In the genomic region with DNA sequence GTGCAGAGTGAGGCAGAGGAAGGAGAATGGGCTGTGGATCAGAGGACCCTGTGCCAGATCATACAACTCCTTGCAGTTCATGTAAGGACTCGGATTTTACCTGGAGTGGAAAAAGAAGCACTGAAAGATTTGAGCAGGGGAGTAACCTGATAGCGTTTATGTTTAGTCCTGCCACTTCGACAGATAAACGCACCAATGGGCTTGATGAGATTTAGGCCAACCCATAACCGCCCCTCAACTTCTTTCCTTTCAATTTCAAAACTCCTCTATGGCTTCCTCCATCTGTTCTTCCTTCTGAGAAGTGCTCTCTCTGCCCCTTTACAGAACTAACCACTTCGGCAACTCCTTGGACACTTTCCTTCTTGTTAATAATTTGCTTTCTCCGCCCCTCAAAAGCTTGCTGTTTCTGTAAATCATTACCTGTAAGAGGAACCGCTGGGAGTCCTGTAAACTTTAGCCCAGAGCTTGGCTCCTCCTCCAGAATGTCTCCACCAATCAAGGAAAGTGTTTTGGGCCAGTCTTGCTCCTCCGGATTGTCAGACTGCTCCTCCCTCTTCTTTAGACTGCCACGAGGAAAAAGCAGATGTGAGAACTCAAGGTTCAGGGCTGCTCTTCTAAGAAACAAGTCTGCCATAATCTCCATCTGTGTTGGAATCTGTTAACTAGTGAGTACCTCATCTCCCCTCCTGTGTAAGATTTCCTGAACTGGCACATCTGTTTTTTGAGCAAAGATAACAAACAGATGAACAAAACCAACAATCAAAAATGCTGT, we compare ENCODE assay signal across 1 cellular context.
TF ChIP-seq lines count a peak whose summit lies in the region.

A gene with protein sequence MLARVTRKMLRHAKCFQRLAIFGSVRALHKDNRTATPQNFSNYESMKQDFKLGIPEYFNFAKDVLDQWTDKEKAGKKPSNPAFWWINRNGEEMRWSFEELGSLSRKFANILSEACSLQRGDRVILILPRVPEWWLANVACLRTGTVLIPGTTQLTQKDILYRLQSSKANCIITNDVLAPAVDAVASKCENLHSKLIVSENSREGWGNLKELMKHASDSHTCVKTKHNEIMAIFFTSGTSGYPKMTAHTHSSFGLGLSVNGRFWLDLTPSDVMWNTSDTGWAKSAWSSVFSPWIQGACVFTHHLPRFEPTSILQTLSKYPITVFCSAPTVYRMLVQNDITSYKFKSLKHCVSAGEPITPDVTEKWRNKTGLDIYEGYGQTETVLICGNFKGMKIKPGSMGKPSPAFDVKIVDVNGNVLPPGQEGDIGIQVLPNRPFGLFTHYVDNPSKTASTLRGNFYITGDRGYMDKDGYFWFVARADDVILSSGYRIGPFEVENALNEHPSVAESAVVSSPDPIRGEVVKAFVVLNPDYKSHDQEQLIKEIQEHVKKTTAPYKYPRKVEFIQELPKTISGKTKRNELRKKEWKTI (plus strand): TSS at position 554 of the 772 bp plus-strand sequence. CDS start 6,021 bp downstream, outside the sequence.

TF ChIP-seq in K562, 482 proteins besides CTCF, POLR2A, EP300 and RAD21 (continues in another document):
- no peak for TF ChIP-seq KLF1 (tag; IDR thresholded peaks at IDR 0.05)
- TF ChIP-seq GTF2A2 (tag; IDR thresholded peaks at IDR 0.05) = no peak
- TF ChIP-seq, protein P1, sequence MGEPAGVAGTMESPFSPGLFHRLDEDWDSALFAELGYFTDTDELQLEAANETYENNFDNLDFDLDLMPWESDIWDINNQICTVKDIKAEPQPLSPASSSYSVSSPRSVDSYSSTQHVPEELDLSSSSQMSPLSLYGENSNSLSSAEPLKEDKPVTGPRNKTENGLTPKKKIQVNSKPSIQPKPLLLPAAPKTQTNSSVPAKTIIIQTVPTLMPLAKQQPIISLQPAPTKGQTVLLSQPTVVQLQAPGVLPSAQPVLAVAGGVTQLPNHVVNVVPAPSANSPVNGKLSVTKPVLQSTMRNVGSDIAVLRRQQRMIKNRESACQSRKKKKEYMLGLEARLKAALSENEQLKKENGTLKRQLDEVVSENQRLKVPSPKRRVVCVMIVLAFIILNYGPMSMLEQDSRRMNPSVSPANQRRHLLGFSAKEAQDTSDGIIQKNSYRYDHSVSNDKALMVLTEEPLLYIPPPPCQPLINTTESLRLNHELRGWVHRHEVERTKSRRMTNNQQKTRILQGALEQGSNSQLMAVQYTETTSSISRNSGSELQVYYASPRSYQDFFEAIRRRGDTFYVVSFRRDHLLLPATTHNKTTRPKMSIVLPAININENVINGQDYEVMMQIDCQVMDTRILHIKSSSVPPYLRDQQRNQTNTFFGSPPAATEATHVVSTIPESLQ (CRISPR knock-in tag; IDR thresholded peaks at IDR 0.05) = no peak
- TF ChIP-seq, protein P2, sequence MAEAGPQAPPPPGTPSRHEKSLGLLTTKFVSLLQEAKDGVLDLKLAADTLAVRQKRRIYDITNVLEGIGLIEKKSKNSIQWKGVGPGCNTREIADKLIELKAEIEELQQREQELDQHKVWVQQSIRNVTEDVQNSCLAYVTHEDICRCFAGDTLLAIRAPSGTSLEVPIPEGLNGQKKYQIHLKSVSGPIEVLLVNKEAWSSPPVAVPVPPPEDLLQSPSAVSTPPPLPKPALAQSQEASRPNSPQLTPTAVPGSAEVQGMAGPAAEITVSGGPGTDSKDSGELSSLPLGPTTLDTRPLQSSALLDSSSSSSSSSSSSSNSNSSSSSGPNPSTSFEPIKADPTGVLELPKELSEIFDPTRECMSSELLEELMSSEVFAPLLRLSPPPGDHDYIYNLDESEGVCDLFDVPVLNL (CRISPR knock-in tag; IDR thresholded peaks at IDR 0.05; ENCODE audit: low read depth) = no peak
- peak in 1 of 2 experiments; percentile 34; a peak in 1 of 4 replicates for TF ChIP-seq RCOR1 (IDR thresholded peaks at IDR 0.05; ENCODE audit: borderline replicate concordance in 1 of 2, low read depth in 2 of 2, low read length in 2 of 2)
- TF ChIP-seq, protein P3, sequence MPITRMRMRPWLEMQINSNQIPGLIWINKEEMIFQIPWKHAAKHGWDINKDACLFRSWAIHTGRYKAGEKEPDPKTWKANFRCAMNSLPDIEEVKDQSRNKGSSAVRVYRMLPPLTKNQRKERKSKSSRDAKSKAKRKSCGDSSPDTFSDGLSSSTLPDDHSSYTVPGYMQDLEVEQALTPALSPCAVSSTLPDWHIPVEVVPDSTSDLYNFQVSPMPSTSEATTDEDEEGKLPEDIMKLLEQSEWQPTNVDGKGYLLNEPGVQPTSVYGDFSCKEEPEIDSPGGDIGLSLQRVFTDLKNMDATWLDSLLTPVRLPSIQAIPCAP (CRISPR knock-in tag; IDR thresholded peaks at IDR 0.05; ENCODE audit: borderline replicate concordance) = no peak
- TF ChIP-seq, protein P4, sequence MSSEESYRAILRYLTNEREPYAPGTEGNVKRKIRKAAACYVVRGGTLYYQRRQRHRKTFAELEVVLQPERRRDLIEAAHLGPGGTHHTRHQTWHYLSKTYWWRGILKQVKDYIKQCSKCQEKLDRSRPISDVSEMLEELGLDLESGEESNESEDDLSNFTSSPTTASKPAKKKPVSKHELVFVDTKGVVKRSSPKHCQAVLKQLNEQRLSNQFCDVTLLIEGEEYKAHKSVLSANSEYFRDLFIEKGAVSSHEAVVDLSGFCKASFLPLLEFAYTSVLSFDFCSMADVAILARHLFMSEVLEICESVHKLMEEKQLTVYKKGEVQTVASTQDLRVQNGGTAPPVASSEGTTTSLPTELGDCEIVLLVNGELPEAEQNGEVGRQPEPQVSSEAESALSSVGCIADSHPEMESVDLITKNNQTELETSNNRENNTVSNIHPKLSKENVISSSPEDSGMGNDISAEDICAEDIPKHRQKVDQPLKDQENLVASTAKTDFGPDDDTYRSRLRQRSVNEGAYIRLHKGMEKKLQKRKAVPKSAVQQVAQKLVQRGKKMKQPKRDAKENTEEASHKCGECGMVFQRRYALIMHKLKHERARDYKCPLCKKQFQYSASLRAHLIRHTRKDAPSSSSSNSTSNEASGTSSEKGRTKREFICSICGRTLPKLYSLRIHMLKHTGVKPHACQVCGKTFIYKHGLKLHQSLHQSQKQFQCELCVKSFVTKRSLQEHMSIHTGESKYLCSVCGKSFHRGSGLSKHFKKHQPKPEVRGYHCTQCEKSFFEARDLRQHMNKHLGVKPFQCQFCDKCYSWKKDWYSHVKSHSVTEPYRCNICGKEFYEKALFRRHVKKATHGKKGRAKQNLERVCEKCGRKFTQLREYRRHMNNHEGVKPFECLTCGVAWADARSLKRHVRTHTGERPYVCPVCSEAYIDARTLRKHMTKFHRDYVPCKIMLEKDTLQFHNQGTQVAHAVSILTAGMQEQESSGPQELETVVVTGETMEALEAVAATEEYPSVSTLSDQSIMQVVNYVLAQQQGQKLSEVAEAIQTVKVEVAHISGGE (CRISPR knock-in tag; IDR thresholded peaks at IDR 0.05) = no peak
- TF ChIP-seq FOXJ3 (CRISPR knock-in tag; IDR thresholded peaks at IDR 0.05) = no peak
- TF ChIP-seq, protein P5, sequence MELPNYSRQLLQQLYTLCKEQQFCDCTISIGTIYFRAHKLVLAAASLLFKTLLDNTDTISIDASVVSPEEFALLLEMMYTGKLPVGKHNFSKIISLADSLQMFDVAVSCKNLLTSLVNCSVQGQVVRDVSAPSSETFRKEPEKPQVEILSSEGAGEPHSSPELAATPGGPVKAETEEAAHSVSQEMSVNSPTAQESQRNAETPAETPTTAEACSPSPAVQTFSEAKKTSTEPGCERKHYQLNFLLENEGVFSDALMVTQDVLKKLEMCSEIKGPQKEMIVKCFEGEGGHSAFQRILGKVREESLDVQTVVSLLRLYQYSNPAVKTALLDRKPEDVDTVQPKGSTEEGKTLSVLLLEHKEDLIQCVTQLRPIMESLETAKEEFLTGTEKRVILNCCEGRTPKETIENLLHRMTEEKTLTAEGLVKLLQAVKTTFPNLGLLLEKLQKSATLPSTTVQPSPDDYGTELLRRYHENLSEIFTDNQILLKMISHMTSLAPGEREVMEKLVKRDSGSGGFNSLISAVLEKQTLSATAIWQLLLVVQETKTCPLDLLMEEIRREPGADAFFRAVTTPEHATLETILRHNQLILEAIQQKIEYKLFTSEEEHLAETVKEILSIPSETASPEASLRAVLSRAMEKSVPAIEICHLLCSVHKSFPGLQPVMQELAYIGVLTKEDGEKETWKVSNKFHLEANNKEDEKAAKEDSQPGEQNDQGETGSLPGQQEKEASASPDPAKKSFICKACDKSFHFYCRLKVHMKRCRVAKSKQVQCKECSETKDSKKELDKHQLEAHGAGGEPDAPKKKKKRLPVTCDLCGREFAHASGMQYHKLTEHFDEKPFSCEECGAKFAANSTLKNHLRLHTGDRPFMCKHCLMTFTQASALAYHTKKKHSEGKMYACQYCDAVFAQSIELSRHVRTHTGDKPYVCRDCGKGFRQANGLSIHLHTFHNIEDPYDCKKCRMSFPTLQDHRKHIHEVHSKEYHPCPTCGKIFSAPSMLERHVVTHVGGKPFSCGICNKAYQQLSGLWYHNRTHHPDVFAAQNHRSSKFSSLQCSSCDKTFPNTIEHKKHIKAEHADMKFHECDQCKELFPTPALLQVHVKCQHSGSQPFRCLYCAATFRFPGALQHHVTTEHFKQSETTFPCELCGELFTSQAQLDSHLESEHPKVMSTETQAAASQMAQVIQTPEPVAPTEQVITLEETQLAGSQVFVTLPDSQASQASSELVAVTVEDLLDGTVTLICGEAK (IDR thresholded peaks at IDR 0.05) = no peak
- TF ChIP-seq, protein P5 (CRISPR knock-in tag; IDR thresholded peaks at IDR 0.05) = no peak
- no peak for TF ChIP-seq MXI1 (IDR thresholded peaks at IDR 0.05; ENCODE audit: low read depth, low read length)
- TF ChIP-seq, protein P6, sequence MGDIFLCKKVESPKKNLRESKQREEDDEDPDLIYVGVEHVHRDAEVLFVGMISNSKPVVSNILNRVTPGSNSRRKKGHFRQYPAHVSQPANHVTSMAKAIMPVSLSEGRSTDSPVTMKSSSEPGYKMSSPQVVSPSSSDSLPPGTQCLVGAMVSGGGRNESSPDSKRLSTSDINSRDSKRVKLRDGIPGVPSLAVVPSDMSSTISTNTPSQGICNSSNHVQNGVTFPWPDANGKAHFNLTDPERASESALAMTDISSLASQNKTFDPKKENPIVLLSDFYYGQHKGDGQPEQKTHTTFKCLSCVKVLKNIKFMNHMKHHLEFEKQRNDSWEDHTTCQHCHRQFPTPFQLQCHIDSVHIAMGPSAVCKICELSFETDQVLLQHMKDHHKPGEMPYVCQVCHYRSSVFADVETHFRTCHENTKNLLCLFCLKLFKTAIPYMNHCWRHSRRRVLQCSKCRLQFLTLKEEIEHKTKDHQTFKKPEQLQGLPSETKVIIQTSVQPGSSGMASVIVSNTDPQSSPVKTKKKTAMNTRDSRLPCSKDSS (IDR thresholded peaks at IDR 0.05; ENCODE audit: low read depth, partially characterized antibody) = no peak
- TF ChIP-seq COPS2 (conservative IDR thresholded peaks at IDR 0.05) = no peak
- TF ChIP-seq ETV5 (CRISPR knock-in tag; IDR thresholded peaks at IDR 0.05; ENCODE audit: low read depth) = no peak
- no peak for TF ChIP-seq PHF20 (IDR thresholded peaks at IDR 0.05; ENCODE audit: partially characterized antibody)
- peak; percentile 33; the same call in 1 of the 2 replicates for TF ChIP-seq PHF8 (IDR thresholded peaks at IDR 0.05; ENCODE audit: borderline replicate concordance, low read length)
- TF ChIP-seq NBN (IDR thresholded peaks at IDR 0.05; ENCODE audit: low read depth) = no peak; the same call in 1 of the 2 replicates
- TF ChIP-seq, protein P7, sequence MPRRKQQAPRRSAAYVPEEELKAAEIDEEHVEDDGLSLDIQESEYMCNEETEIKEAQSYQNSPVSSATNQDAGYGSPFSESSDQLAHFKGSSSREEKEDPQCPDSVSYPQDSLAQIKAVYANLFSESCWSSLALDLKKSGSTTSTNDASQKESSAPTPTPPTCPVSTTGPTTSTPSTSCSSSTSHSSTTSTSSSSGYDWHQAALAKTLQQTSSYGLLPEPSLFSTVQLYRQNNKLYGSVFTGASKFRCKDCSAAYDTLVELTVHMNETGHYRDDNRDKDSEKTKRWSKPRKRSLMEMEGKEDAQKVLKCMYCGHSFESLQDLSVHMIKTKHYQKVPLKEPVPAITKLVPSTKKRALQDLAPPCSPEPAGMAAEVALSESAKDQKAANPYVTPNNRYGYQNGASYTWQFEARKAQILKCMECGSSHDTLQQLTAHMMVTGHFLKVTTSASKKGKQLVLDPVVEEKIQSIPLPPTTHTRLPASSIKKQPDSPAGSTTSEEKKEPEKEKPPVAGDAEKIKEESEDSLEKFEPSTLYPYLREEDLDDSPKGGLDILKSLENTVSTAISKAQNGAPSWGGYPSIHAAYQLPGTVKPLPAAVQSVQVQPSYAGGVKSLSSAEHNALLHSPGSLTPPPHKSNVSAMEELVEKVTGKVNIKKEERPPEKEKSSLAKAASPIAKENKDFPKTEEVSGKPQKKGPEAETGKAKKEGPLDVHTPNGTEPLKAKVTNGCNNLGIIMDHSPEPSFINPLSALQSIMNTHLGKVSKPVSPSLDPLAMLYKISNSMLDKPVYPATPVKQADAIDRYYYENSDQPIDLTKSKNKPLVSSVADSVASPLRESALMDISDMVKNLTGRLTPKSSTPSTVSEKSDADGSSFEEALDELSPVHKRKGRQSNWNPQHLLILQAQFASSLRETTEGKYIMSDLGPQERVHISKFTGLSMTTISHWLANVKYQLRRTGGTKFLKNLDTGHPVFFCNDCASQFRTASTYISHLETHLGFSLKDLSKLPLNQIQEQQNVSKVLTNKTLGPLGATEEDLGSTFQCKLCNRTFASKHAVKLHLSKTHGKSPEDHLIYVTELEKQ (CRISPR knock-in tag; IDR thresholded peaks at IDR 0.05) = no peak
